Comparison of ENCODE assay signal across 18 cellular contexts in the genomic region with DNA sequence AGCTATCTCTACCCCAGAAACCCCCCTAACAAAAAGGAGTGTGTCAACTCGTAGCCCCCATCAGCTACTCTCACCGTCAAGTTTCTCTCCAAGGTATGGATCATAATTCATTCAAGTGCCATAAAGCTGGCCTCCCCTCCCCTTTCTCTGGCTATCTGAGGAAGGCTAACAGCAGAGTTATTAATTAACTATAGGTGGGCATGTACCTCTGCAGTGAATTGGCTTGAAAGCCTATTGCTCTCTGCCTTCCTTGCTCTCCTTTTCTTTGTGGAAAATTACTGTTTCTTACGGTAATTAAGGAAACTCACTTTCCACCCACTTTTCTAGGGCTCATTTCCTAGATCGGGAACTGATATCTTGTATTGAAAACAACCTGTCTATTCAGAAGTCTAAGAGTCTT. TPM values are rescaled to one million over a fixed set of nuclear protein-coding genes. Genes with fewer than 3 reads are reported as not detected.
DNase-seq lines count a peak whose midpoint lies in the region; ATAC-seq and TF ChIP-seq lines count a peak whose summit lies in the region.
"Had no signal": no experiment of that assay in that cellular context is flagged by ENCODE, and none has a peak within 500 bp of the region (broad histone marks: within the 10 kb centered on the region; RNA-seq: fewer than 3 reads in every experiment).

No MANE protein-coding gene starts in this region.

- H3K27ac ChIP-seq in angular gyrus (ENCODE audit: low read depth, low read length) (peak overlapping the region; percentile 37), left lung (no peak overlapping the region), sigmoid colon (peak overlapping the region in 2 of 4 donors; percentile 32 to 58)

- no peak for TF ChIP-seq EP300 in sigmoid colon (IDR thresholded peaks at IDR 0.05)

- H3K4me3 Mint-ChIP-seq in HFFc6: peak overlapping the region; percentile 45; the same call in 1 of the 2 replicates
- H3K4me3 Mint-ChIP-seq in natural killer cell treated with Interleukin-12 subunit alpha and Interleukin-12 subunit beta and Interleukin-15 and Interleukin-18, amount 100 ng/mL, for 72 hours: no peak overlapping the region
- H3K4me3 Mint-ChIP-seq: activated CD4-positive, alpha-beta T cell treated with anti-CD3 and anti-CD28 coated beads for 36 hours; B cell; GM23338; natural killer cell had no signal

- no peak overlapping the region for H3K4me3 ChIP-seq in left lung
- no peak overlapping the region for H3K4me3 ChIP-seq in sigmoid colon
- H3K4me3 ChIP-seq: GM23338 had no signal

- intact Hi-C loops in left lung (cut with DNase I) (loop anchor here (5.0 to 10.0 kb wide), 2 partner anchors 49 to 51 kb away; no protein-coding TSS in a partner anchor), sigmoid colon (cut with DNase I) (loop anchor here (1.0 kb wide), 2 partner anchors 39 to 54 kb away; no protein-coding TSS in a partner anchor)

- peak; percentile 10 for ATAC-seq in left lung
- ATAC-seq in natural killer cell treated with Interleukin-12 subunit alpha and Interleukin-12 subunit beta and Interleukin-15 and Interleukin-18, amount 100 ng/mL, for 72 hours: no peak
- ATAC-seq: activated CD4-positive, alpha-beta T cell treated with anti-CD3 and anti-CD28 coated beads for 36 hours; natural killer cell had no signal

- TF ChIP-seq POLR2A in sigmoid colon (IDR thresholded peaks at IDR 0.05): no peak

- peaks cover 59% of the 10 kb centered on the region for H3K4me1 Mint-ChIP-seq in HFFc6 (ENCODE audit: low read depth)
- H3K4me1 Mint-ChIP-seq in natural killer cell treated with Interleukin-12 subunit alpha and Interleukin-12 subunit beta and Interleukin-15 and Interleukin-18, amount 100 ng/mL, for 72 hours (ENCODE audit: low read depth in 2 of 2): peaks cover 6 to 7% of the 10 kb centered on the region in 2 donors
- H3K4me1 Mint-ChIP-seq: B cell, natural killer cell had no signal

- 18 to 71% methylated on average over 4 of the region's 4 CpGs for WGBS in sigmoid colon, 2 donors

- H3K9me3 ChIP-seq in left lung (no peaks in the 10 kb centered on the region), sigmoid colon (no peaks in the 10 kb centered on the region)

- peak overlapping the region; percentile 86 for H3K27ac Mint-ChIP-seq in HFFc6
- peak overlapping the region in 1 of 2 donors; percentile 35 for H3K27ac Mint-ChIP-seq in natural killer cell treated with Interleukin-12 subunit alpha and Interleukin-12 subunit beta and Interleukin-15 and Interleukin-18, amount 100 ng/mL, for 72 hours
- H3K27ac Mint-ChIP-seq: activated CD4-positive, alpha-beta T cell treated with anti-CD3 and anti-CD28 coated beads for 36 hours; B cell; GM23338; natural killer cell had no signal

- H3K36me3 ChIP-seq in left lung (peaks cover 0 to 20% of the 10 kb centered on the region in 2 donors), sigmoid colon (peaks cover 0 to 7% (median 1%) of the 10 kb centered on the region in 4 donors)

- peaks cover 3% of the 10 kb centered on the region; the same call in 1 of the 2 replicates for H3K27me3 Mint-ChIP-seq in HFFc6 (ENCODE audit: insufficient read depth)
- H3K27me3 Mint-ChIP-seq in natural killer cell treated with Interleukin-12 subunit alpha and Interleukin-12 subunit beta and Interleukin-15 and Interleukin-18, amount 100 ng/mL, for 72 hours: no peaks in the 10 kb centered on the region
- H3K27me3 Mint-ChIP-seq: activated CD4-positive, alpha-beta T cell treated with anti-CD3 and anti-CD28 coated beads for 36 hours; B cell had no signal

- H3K4me1 ChIP-seq in left lung (peaks cover 10 to 42% of the 10 kb centered on the region in 2 donors), sigmoid colon (peaks cover 0 to 41% (median 36%) of the 10 kb centered on the region in 4 donors)

- TF ChIP-seq CTCF in HFFc6 (IDR thresholded peaks at IDR 0.05): no peak
- no peak for TF ChIP-seq CTCF in left lung (IDR thresholded peaks at IDR 0.05)
- no peak for TF ChIP-seq CTCF in sigmoid colon (IDR thresholded peaks at IDR 0.05)

- no peaks in the 10 kb centered on the region for H3K9me3 Mint-ChIP-seq in HFFc6
- no peaks in the 10 kb centered on the region for H3K9me3 Mint-ChIP-seq in natural killer cell treated with Interleukin-12 subunit alpha and Interleukin-12 subunit beta and Interleukin-15 and Interleukin-18, amount 100 ng/mL, for 72 hours
- H3K9me3 Mint-ChIP-seq: GM23338, natural killer cell had no signal

- peaks cover 9% of the 10 kb centered on the region; the same call in 1 of the 2 replicates for H3K36me3 Mint-ChIP-seq in HFFc6 (ENCODE audit: low read depth)
- H3K36me3 Mint-ChIP-seq in natural killer cell treated with Interleukin-12 subunit alpha and Interleukin-12 subunit beta and Interleukin-15 and Interleukin-18, amount 100 ng/mL, for 72 hours: peaks cover 23% of the 10 kb centered on the region

- no peaks in the 10 kb centered on the region for H3K27me3 ChIP-seq in left lung
- no peaks in the 10 kb centered on the region for H3K27me3 ChIP-seq in sigmoid colon

- DNase-seq in HFFc6 (no peak), left lung (no peak), sigmoid colon (peak; percentile 30), NCI-H146 treated with DMSO at 0.1 percent for 48 hours (lab: John Stamatoyannopoulos, UW; ENCODE audit: unreplicated experiment) (no peak), germinal center (ENCODE audit: low spot score) (no peak)
- DNase-seq in natural killer cell treated with Interleukin-12 subunit alpha and Interleukin-12 subunit beta and Interleukin-15 and Interleukin-18, amount 100 ng/mL, for 72 hours (ENCODE audit: low spot score): no peak
- no peak for DNase-seq in effector CD8-positive, alpha-beta T cell (lab: John Stamatoyannopoulos, UW)
- DNase-seq: activated CD4-positive, alpha-beta T cell treated with anti-CD3 and anti-CD28 coated beads for 36 hours; activated CD8-positive, alpha-beta memory T cell treated with anti-CD3 and anti-CD28 coated beads, Interleukin-2, amount 50 U/mL, for 48 hours; activated naive CD4-positive, alpha-beta T cell treated with Interleukin-2 at 50 U/mL for 16 hours; GF-D8; natural killer cell; NCI-H1694; NCI-H446; stimulated activated CD4-positive, alpha-beta T cell treated with anti-CD3 and anti-CD28 coated beads, Interleukin-1b, Interleukin-23, amount 100 ng/mL, for 48 hours had no signal

RNA-seq across cellular contexts. Expression of a gene that starts 14.1 kb away (rescaled TPM):
- total RNA-seq in HFFc6 (2021; fragmentation: NEBNext Ultra II Directional; extraction: Animal tissue kit (Norgen Biotek cat#: 25700)): 10 to 100 TPM in 5 of 6 experiments, 1 to 10 TPM in 1; 8.6 to 18.3 (median 15.3) TPM
- 10 to 100 TPM in 1 of 2 donors, 1 to 10 TPM in 1; 9.4 to 19.2 TPM for total RNA-seq in left lung
- total RNA-seq in sigmoid colon: 1 to 10 TPM; 3.6 to 8.8 (median 4.8) TPM
- 10 to 100 TPM in 1 of 3 donors, 1 to 10 TPM in 2; 4.6 to 13.4 (median 5.4) TPM for polyA plus RNA-seq in sigmoid colon
- total RNA-seq in natural killer cell treated with Interleukin-12 subunit alpha and Interleukin-12 subunit beta and Interleukin-15 and Interleukin-18, amount 100 ng/mL, for 72 hours: 10 to 100 TPM; 56.8 to 80.9 TPM

RNA-seq across cellular contexts. Expression of a gene that starts 38.8 kb away (rescaled TPM):
- total RNA-seq in HFFc6 (2021; fragmentation: NEBNext Ultra II Directional; extraction: Animal tissue kit (Norgen Biotek cat#: 25700)): 10 to 100 TPM; 19.0 to 35.3 (median 22.6) TPM
- total RNA-seq in left lung (10 to 100 TPM; 11.6 to 18.5 TPM), sigmoid colon (10 to 100 TPM; 11.0 to 29.1 (median 16.5) TPM)
- polyA plus RNA-seq in sigmoid colon: 10 to 100 TPM in 2 of 3 donors, 1 to 10 TPM in 1; 8.8 to 15.0 (median 11.4) TPM
- total RNA-seq in natural killer cell treated with Interleukin-12 subunit alpha and Interleukin-12 subunit beta and Interleukin-15 and Interleukin-18, amount 100 ng/mL, for 72 hours: 1 to 10 TPM in 1 of 2 donors, not detected in 1; 1.7 TPM

RNA-seq across cellular contexts. Expression of a gene that starts 57.7 kb away (rescaled TPM):
- 10 to 100 TPM; 55.4 to 64.3 (median 61.7) TPM for total RNA-seq in HFFc6 (2021; fragmentation: NEBNext Ultra II Directional; extraction: Animal tissue kit (Norgen Biotek cat#: 25700))
- 10 to 100 TPM; 47.4 to 51.4 TPM for total RNA-seq in left lung
- 10 to 100 TPM; 28.5 to 51.2 (median 40.5) TPM for total RNA-seq in sigmoid colon
- 10 to 100 TPM; 13.8 to 25.4 (median 14.1) TPM for polyA plus RNA-seq in sigmoid colon
- total RNA-seq in natural killer cell treated with Interleukin-12 subunit alpha and Interleukin-12 subunit beta and Interleukin-15 and Interleukin-18, amount 100 ng/mL, for 72 hours: 10 to 100 TPM; 61.8 to 82.5 TPM

Comparison
In these comparisons a context has a peak if more than half of its experiments do, and no peak if none do; other contexts are left out.
1. RNA of a gene that starts 38.8 kb away (total RNA-seq): 19.0 to 35.3 TPM in HFFc6, 11.0 to 29.1 TPM in sigmoid colon and 11.6 to 18.5 TPM in left lung; 1.7 TPM in natural killer cell treated with Interleukin-12 subunit alpha and Interleukin-12 subunit beta and Interleukin-15 and Interleukin-18, amount 100 ng/mL, for 72 hours; every median in the first group is over 4 times any median in the second.